16 cellular contexts compared by ENCODE assay signal in genomic region chr2:30074023-30074422, GRCh38.
"Had no signal": no experiment of that assay in that cellular context is flagged by ENCODE, and none has a peak within 500 bp of the region (broad histone marks: within the 10 kb centered on the region; RNA-seq: fewer than 3 reads in every experiment).

No MANE protein-coding gene starts in this region.

- H3K9me3 ChIP-seq: colonic mucosa, tibial nerve had no signal

- H3K27me3 ChIP-seq: colonic mucosa had no signal

- H3K4me3 ChIP-seq: colonic mucosa, skin epidermis, tibial nerve had no signal

- H3K36me3 ChIP-seq: colonic mucosa, tibial nerve had no signal

- H3K27ac ChIP-seq: colonic mucosa, epithelial cell of prostate, skin epidermis, tibial nerve had no signal

- DNase-seq: activated B cell treated with CpG ODN at 0.5 μM for 24 hours; activated CD4-positive, alpha-beta memory T cell treated with anti-CD3 and anti-CD28 coated beads, Interleukin-2, amount 10 ng/mL, durations not matched to agents 7 days and 5 days; activated CD4-positive, alpha-beta T cell treated with anti-CD3 and anti-CD28 coated beads for 4 hours; activated CD8-positive, alpha-beta memory T cell treated with anti-CD3 and anti-CD28 coated beads, Interleukin-2, amount 10 ng/mL, durations not matched to agents 7 days and 5 days; colonic mucosa; endodermal cell; hippocampal formation; islet precursor cell; left colon; mammary epithelial cell; right cardiac atrium; stimulated activated CD4-positive, alpha-beta T cell treated with anti-CD3 and anti-CD28 coated beads, Interleukin-15, amount 100 ng/mL, for 24 hours; stimulated activated CD4-positive, alpha-beta T cell treated with anti-CD3 and anti-CD28 coated beads, Interleukin-2, amount 100 ng/mL, for 48 hours had no signal

- H3K4me1 ChIP-seq: colonic mucosa, tibial nerve had no signal

- ATAC-seq: activated CD8-positive, alpha-beta memory T cell treated with anti-CD3 and anti-CD28 coated beads, Interleukin-2, amount 10 ng/mL, durations not matched to agents 7 days and 5 days; left colon had no signal
